In the genomic region with DNA sequence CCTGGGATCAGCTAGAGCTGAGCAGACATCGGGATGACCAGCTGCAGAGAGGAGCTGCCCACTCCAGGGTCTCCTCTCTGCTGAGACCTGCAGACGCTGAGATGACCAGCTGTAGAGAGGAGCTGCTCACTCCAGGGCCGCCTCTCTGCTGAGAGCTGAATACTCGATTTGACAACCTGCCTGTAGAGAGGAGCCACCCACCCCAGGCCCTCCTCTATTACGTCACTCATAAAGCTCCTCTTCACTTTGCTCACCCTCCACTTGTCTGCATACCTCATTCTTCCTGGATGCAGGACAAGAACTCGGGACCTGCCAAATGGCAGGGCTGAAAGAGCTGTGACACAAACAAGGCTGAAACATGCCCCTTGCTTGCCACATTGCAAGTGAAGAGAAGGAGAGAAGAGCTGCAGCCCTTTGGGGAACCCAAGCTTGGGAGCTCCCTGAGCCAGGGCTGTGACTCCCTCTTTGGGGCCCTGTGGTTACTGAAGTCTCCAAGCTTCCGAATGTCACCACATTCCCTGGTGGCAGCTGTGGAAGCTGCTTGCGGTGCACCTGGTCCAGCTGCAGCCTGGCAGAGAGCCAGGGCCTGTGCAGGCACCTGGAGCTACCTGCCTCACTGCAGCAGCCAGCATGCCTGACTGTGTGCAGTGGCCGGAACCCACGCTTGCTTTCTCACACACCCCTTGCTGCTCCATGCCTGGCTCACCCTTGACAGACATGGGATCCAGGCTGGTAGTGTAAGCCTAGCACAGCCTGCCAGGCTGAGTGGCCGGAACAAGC, we compare ENCODE assay signal across 14 cellular contexts. TPM values are rescaled to one million over a fixed set of nuclear protein-coding genes. Genes with fewer than 3 reads are reported as not detected.
DNase-seq lines count a peak whose midpoint lies in the region; ATAC-seq, FAIRE-seq and TF ChIP-seq lines count a peak whose summit lies in the region.
"Had no signal": no experiment of that assay in that cellular context is flagged by ENCODE, and none has a peak within 500 bp of the region (broad histone marks: within the 10 kb centered on the region; RNA-seq: fewer than 3 reads in every experiment).

No MANE protein-coding gene starts in this region.

- TF ChIP-seq CTCF in WTC11 (IDR thresholded peaks at IDR 0.05) (no peak), HepG2 (CRISPR knock-in tag; IDR thresholded peaks at IDR 0.05) (no peak)

- TF ChIP-seq POLR2A in HepG2 (IDR thresholded peaks at IDR 0.05; ENCODE audit: insufficient read depth in 1 of 2, low read depth in 2 of 2, low read length in 2 of 2), result no peak; a peak in 1 of 4 replicates
- TF ChIP-seq POLR2A in H54 (IDR thresholded peaks at IDR 0.05; ENCODE audit: low read depth, low read length), result no peak

- in situ Hi-C loops in HepG2 (cut with HindIII; ENCODE audit: extremely low pct_ligation_motif_present, low pct_unique_long_range_greater_than_20kb) (no loop called here), HAP-1 (cut with MboI; ENCODE audit: low sequenced_read_pairs) (no loop called here)

- TF ChIP-seq EP300 in HepG2 (IDR thresholded peaks at IDR 0.05; ENCODE audit: low read depth in 2 of 2, low read length in 2 of 2) (no peak), HepG2 (CRISPR knock-in tag; IDR thresholded peaks at IDR 0.05; ENCODE audit: borderline replicate concordance) (no peak)

- H3K27ac ChIP-seq in HepG2 (ENCODE audit: extremely low read length, insufficient read depth, low read length), result peak overlapping the region; percentile 83
- H3K27ac ChIP-seq: SJCRH30 had no signal

- no peaks in the 10 kb centered on the region for H4K20me1 ChIP-seq in HepG2 (ENCODE audit: insufficient read depth, low read length)

- peak; percentile 58 for DNase-seq in DMS79 (lab: John Stamatoyannopoulos, UW)
- DNase-seq in NCI-H2171 treated with DMSO at 0.1 percent for 48 hours (lab: John Stamatoyannopoulos, UW), result peak; percentile 68
- no peak for DNase-seq in WTC11 (ENCODE audit: low spot score)
- DNase-seq in HepG2 (ENCODE audit: low spot score), result peak; percentile 38
- DNase-seq in stimulated activated naive CD4-positive, alpha-beta T cell (lab: John Stamatoyannopoulos, UW), result no peak
- DNase-seq in H54 (ENCODE audit: insufficient read length, low spot score), result no peak
- no peak for DNase-seq in HEK293T (ENCODE audit: extremely low spot score)
- no peak for DNase-seq in HAP-1 (ENCODE audit: low spot score in 2 of 2)
- DNase-seq: activated CD4-positive, alpha-beta T cell treated with anti-CD3 and anti-CD28 coated beads, Interleukin-2, amount 50 U/mL, for 4 hours; cerebellar nuclear complex; SJCRH30 had no signal

- intact Hi-C loops in HepG2 (cut with micrococcal nuclease; ENCODE audit: unreplicated experiment), result no loop called here

- H3K4me3 ChIP-seq in HepG2 (replicated peaks in 1 of 3; ENCODE audit: insufficient read depth in 1 of 3, low read depth in 2 of 3, low read length in 3 of 3) (no peak overlapping the region), HAP-1 (no peak overlapping the region)
- H3K4me3 ChIP-seq: SJCRH30 had no signal

- H3K9ac ChIP-seq in HepG2 (ENCODE audit: insufficient read depth, low read depth, low read length), result 0 out of 2 replicates have a peak overlapping the region, but pooled peaks have one; percentile 40

- BruUV-seq in HepG2 (replicated peaks; lab: Mats Ljungman, UMichigan), result no TSS peak

- H3K36me3 ChIP-seq in HepG2 (replicated peaks in 1 of 2; ENCODE audit: control insufficient read depth in 1 of 2, insufficient read depth in 2 of 2, low read length in 2 of 2) (peaks cover 3 to 9% of the 10 kb centered on the region in 2 experiments; a peak in 4 of 5 replicates), HAP-1 (replicated peaks) (peaks cover 2% of the 10 kb centered on the region; the same call in 1 of the 2 replicates)
- H3K36me3 ChIP-seq: SJCRH30 had no signal

- H3K9me3 Mint-ChIP-seq in WTC11, result no peaks in the 10 kb centered on the region
- H3K9me3 Mint-ChIP-seq: activated T-helper 1 cell treated with anti-CD3 and anti-CD28 coated beads, Interleukin-12 subunit alpha, Interleukin-12 subunit beta, Interleukin-2, Interleukin-4 antibody, amounts not matched to agents 30 ng/mL and 10 ng/mL and 1 ng/mL, durations not matched to agents 14 hours and 24 hours and 36 hours had no signal

- H3K4me3 Mint-ChIP-seq in WTC11, result no peak overlapping the region
- H3K4me3 Mint-ChIP-seq: activated T-helper 1 cell treated with anti-CD3 and anti-CD28 coated beads, Interleukin-12 subunit alpha, Interleukin-12 subunit beta, Interleukin-2, Interleukin-4 antibody, amounts not matched to agents 30 ng/mL and 10 ng/mL and 1 ng/mL, durations not matched to agents 14 hours and 24 hours and 36 hours had no signal

- H2AFZ ChIP-seq in HepG2 (ENCODE audit: low read length), result no peak overlapping the region

- WGBS in HepG2 (ENCODE audit: low lambda C conversion rate), result 52% methylated on average over 5 of the region's 11 CpGs

- TF ChIP-seq RAD21 in HepG2 (CRISPR knock-in tag; IDR thresholded peaks at IDR 0.05), result no peak

- H3K4me2 ChIP-seq in HepG2 (ENCODE audit: low read depth, low read length), result peak overlapping the region; percentile 64

- POLR2A ChIA-PET in WTC11 (lab: Charles Lee), result interaction anchor here (0.6 kb wide), 1 partner anchor 186 kb away, joined by 5 read pairs; no protein-coding TSS in a partner anchor
- POLR2A ChIA-PET in HepG2 (lab: Yijun Ruan, JAX), result interaction anchor here (0.6 to 2.1 kb wide), 13 partner anchors 12 to 427 kb away, joined by 3 to 9 read pairs (median 4); a partner anchor contains a TSS
- POLR2A ChIA-PET in HEK293T (lab: Yijun Ruan, JAX), result no interaction called here

- no peaks in the 10 kb centered on the region for H3K27me3 Mint-ChIP-seq in WTC11 (ENCODE audit: low read depth)

- peaks cover 3% of the 10 kb centered on the region; the same call in 1 of the 2 replicates for H3K36me3 Mint-ChIP-seq in WTC11

- H3K79me2 ChIP-seq in HepG2 (ENCODE audit: insufficient read depth, low read length), result no peaks in the 10 kb centered on the region

- peaks cover 33% of the 10 kb centered on the region for H3K4me1 ChIP-seq in HepG2 (ENCODE audit: insufficient read depth, low read length)
- H3K4me1 ChIP-seq in HAP-1, result no peaks in the 10 kb centered on the region
- H3K4me1 ChIP-seq: SJCRH30 had no signal

- FAIRE-seq in HepG2 (lab: Jason Lieb, UNC) (no peak), H54 (lab: Jason Lieb, UNC) (no peak)
- FAIRE-seq: endometrium, keratinocyte had no signal

- H3K9me3 ChIP-seq in HepG2 (ENCODE audit: low read length), result no peaks in the 10 kb centered on the region
- H3K9me3 ChIP-seq in HAP-1, result no peaks in the 10 kb centered on the region
- H3K9me3 ChIP-seq: SJCRH30 had no signal

- CTCF ChIA-PET in WTC11 (lab: Charles Lee) (interaction anchor here (0.8 to 1.6 kb wide), 4 partner anchors 10 to 42 kb away, joined by 3 to 7 read pairs (median 5); no protein-coding TSS in a partner anchor), HepG2 (lab: Yijun Ruan, JAX; ENCODE audit: low intra/inter-chr PET ratio, low total read pairs) (no interaction called here), HEK293T (lab: Yijun Ruan, JAX) (interaction anchor here (0.5 to 1.4 kb wide), 3 partner anchors 10 to 102 kb away, joined by 4 to 9 read pairs (median 5); no protein-coding TSS in a partner anchor)

- H3K27me3 ChIP-seq in HepG2 (ENCODE audit: control insufficient read depth in 1 of 2, insufficient read depth in 2 of 2, low read length in 2 of 2), result no peaks in the 10 kb centered on the region
- H3K27me3 ChIP-seq in HAP-1 (ENCODE audit: low read depth), result no peaks in the 10 kb centered on the region
- H3K27me3 ChIP-seq: SJCRH30 had no signal

- no peaks in the 10 kb centered on the region for H3K4me1 Mint-ChIP-seq in WTC11

- peak overlapping the region; percentile 72; the same call in 1 of the 2 replicates for H3K27ac Mint-ChIP-seq in WTC11
- H3K27ac Mint-ChIP-seq: activated T-helper 1 cell treated with anti-CD3 and anti-CD28 coated beads, Interleukin-12 subunit alpha, Interleukin-12 subunit beta, Interleukin-2, Interleukin-4 antibody, amounts not matched to agents 30 ng/mL and 10 ng/mL and 1 ng/mL, durations not matched to agents 14 hours and 24 hours and 36 hours had no signal

- no peak for ATAC-seq in WTC11
- peak; percentile 66 for ATAC-seq in HepG2

TF ChIP-seq in HepG2, 621 proteins besides CTCF, POLR2A, EP300 and RAD21 (continues in another document):
- TF ChIP-seq SIX1 (CRISPR knock-in tag; IDR thresholded peaks at IDR 0.05; ENCODE audit: borderline replicate concordance) (no peak), RFX1 (IDR thresholded peaks at IDR 0.05) (no peak), TAF15 (IDR thresholded peaks at IDR 0.05; ENCODE audit: low read depth, low read length, poor library complexity, severe bottlenecking) (no peak), NR2F1 (CRISPR knock-in tag; IDR thresholded peaks at IDR 0.05) (no peak)

TF ChIP-seq in HEK293T, 16 proteins besides CTCF, POLR2A, EP300 and RAD21:
- TF ChIP-seq FOXA1 (IDR thresholded peaks at IDR 0.05), result no peak
- no peak for TF ChIP-seq FOXM1 (IDR thresholded peaks at IDR 0.05; ENCODE audit: borderline replicate concordance)
- TF ChIP-seq L3MBTL2 (conservative IDR thresholded peaks at IDR 0.05), result no peak
- no peak for TF ChIP-seq LEF1 (IDR thresholded peaks at IDR 0.05; ENCODE audit: borderline replicate concordance)

RNA-seq across cellular contexts. Expression of a gene that starts 59.6 kb away (rescaled TPM):
- 12.8 to 22.6 TPM (median 14.9 TPM) in 3 replicates for total RNA-seq in WTC11 (2021)
- total RNA-seq in HepG2 (2016; rRNA removed; fragmentation: Illumina TruSeq; extraction: Trizol), result 11.5 and 19.2 TPM in 2 replicates
- 3.3 and 5.5 TPM in 2 replicates for total RNA-seq in HepG2 (2016; cell fraction: cytosol; rRNA removed; fragmentation: Illumina TruSeq; extraction: Trizol; ENCODE audit: low read depth)
- 11.9 and 18.4 TPM in 2 replicates for total RNA-seq in HepG2 (2016; cell fraction: insoluble cytoplasmic fraction; rRNA removed; fragmentation: Illumina TruSeq; extraction: Trizol)
- 5.4 and 7.6 TPM in 2 replicates for total RNA-seq in HepG2 (2016; cell fraction: membrane; rRNA removed; fragmentation: Illumina TruSeq; extraction: Trizol)
- total RNA-seq in HepG2 (2016; cell fraction: nucleus; rRNA removed; fragmentation: Illumina TruSeq; extraction: Trizol), result 22.1 and 25.1 TPM in 2 replicates
- 7.2 and 11.7 TPM in 2 replicates for polyA plus RNA-seq in HepG2 (2011; rRNA removed)
- polyA plus RNA-seq in HepG2 (2011; cell fraction: cytosol; rRNA removed), result 3.5 and 4.3 TPM in 2 replicates
- polyA plus RNA-seq in HepG2 (2011; cell fraction: nucleus; rRNA removed), result 30.6 and 35.5 TPM in 2 replicates
- 6.5 and 7.1 TPM in 2 replicates for polyA plus RNA-seq in HepG2 (2012)
- 1.2 and 1.7 TPM in 2 replicates for polyA plus RNA-seq in HepG2 (2016; cell fraction: cytosol; fragmentation: Illumina TruSeq; extraction: Trizol; ENCODE audit: low read depth)
- polyA plus RNA-seq in HepG2 (2016; cell fraction: insoluble cytoplasmic fraction; fragmentation: Illumina TruSeq; extraction: Trizol; ENCODE audit: low read depth), result 10.2 and 12.7 TPM in 2 replicates
- 3.4 and 4.2 TPM in 2 replicates for polyA plus RNA-seq in HepG2 (2016; cell fraction: membrane; fragmentation: Illumina TruSeq; extraction: Trizol; ENCODE audit: low read depth)
- 34.4 and 38.3 TPM in 2 replicates for polyA plus RNA-seq in HepG2 (2016; cell fraction: nucleus; fragmentation: Illumina TruSeq; extraction: Trizol; ENCODE audit: insufficient read depth, low read depth)
- polyA minus RNA-seq in HepG2 (2011; rRNA and poly(A)+ RNA removed; ENCODE audit: low replicate concordance), result 12.4 and 24.4 TPM in 2 replicates
- polyA minus RNA-seq in HepG2 (2011; cell fraction: cytosol; rRNA and poly(A)+ RNA removed), result 11.1 and 13.8 TPM in 2 replicates
- polyA minus RNA-seq in HepG2 (2011; cell fraction: nucleus; rRNA and poly(A)+ RNA removed), result 23.9 and 32.8 TPM in 2 replicates

Comparison
In these comparisons a context has a peak if more than half of its experiments do, and no peak if none do; other contexts are left out.
1. DNase-seq: peak in DMS79 (single experiment), NCI-H2171 treated with DMSO at 0.1 percent for 48 hours (single experiment) and HepG2 (single experiment); none in WTC11 (single experiment), stimulated activated naive CD4-positive, alpha-beta T cell (0 of 6), H54 (single experiment), HEK293T (single experiment) and HAP-1 (0 of 2).